19 cellular contexts compared by ENCODE assay signal in the genomic region with DNA sequence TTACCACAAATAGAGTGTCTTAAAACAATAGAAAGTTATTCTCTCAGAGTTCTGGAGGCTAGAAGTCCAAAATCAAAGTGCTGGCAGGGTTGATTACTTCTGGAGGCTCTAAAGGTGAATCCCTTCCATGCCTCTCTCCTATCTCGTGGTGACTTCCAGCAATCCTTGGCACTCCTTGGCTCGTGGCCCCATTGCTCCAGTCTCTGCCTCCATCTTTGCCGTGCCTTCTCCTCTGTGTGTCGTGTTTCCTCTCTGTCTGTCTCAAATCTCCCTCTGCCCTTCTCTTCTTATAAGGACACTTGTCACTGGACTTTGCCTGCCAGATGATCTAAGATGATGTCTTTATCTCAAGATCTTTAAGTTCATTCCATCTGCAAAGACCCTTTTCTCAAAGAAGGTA. TPM values are rescaled to one million over a fixed set of nuclear protein-coding genes. Genes with fewer than 3 reads are reported as not detected.
DNase-seq lines count a peak whose midpoint lies in the region; ATAC-seq and TF ChIP-seq lines count a peak whose summit lies in the region.
"Had no signal": no experiment of that assay in that cellular context is flagged by ENCODE, and none has a peak within 500 bp of the region (broad histone marks: within the 10 kb centered on the region; RNA-seq: fewer than 3 reads in every experiment).

No MANE protein-coding gene starts in this region.

- H3K27me3 Mint-ChIP-seq in T-helper 2 cell treated with Interferon-gamma antibody and Interleukin-4, amounts not matched to agents 5 μg/mL and 100 μg/mL, for 36 hours (ENCODE audit: low read depth) = peaks cover 13% of the 10 kb centered on the region
- H3K27me3 Mint-ChIP-seq in activated naive CD4-positive, alpha-beta T cell treated with anti-CD3 and anti-CD28 coated beads, Interleukin-2, amount 10 ng/mL, durations not matched to agents 7 days and 5 days = no peaks in the 10 kb centered on the region
- H3K27me3 Mint-ChIP-seq in activated naive CD4-positive, alpha-beta T cell treated with anti-CD3 and anti-CD28 coated beads for 36 hours (ENCODE audit: low read depth) = no peaks in the 10 kb centered on the region
- H3K27me3 Mint-ChIP-seq in T-helper 17 cell = peaks cover 8% of the 10 kb centered on the region

- H3K36me3 Mint-ChIP-seq in T-helper 2 cell treated with Interferon-gamma antibody and Interleukin-4, amounts not matched to agents 5 μg/mL and 100 μg/mL, for 36 hours (ENCODE audit: low read depth) = peaks cover 8% of the 10 kb centered on the region
- peaks cover 11% of the 10 kb centered on the region for H3K36me3 Mint-ChIP-seq in activated naive CD4-positive, alpha-beta T cell treated with anti-CD3 and anti-CD28 coated beads, Interleukin-2, amount 10 ng/mL, durations not matched to agents 7 days and 5 days
- H3K36me3 Mint-ChIP-seq in activated naive CD4-positive, alpha-beta T cell treated with anti-CD3 and anti-CD28 coated beads for 36 hours (ENCODE audit: low read depth) = no peaks in the 10 kb centered on the region
- H3K36me3 Mint-ChIP-seq in T-helper 17 cell (ENCODE audit: low read depth) = peaks cover 3% of the 10 kb centered on the region
- H3K36me3 Mint-ChIP-seq: CD4-positive, CD25-positive, alpha-beta regulatory T cell; CD8-positive, alpha-beta memory T cell had no signal

- H3K4me1 Mint-ChIP-seq in T-helper 2 cell treated with Interferon-gamma antibody and Interleukin-4, amounts not matched to agents 5 μg/mL and 100 μg/mL, for 36 hours (ENCODE audit: low read depth) = peaks cover 35% of the 10 kb centered on the region
- H3K4me1 Mint-ChIP-seq in activated naive CD4-positive, alpha-beta T cell treated with anti-CD3 and anti-CD28 coated beads, Interleukin-2, amount 10 ng/mL, durations not matched to agents 7 days and 5 days = peaks cover 67% of the 10 kb centered on the region
- H3K4me1 Mint-ChIP-seq in activated naive CD4-positive, alpha-beta T cell treated with anti-CD3 and anti-CD28 coated beads for 36 hours (ENCODE audit: low read depth) = peaks cover 22% of the 10 kb centered on the region
- H3K4me1 Mint-ChIP-seq in T-helper 17 cell = peaks cover 20% of the 10 kb centered on the region

- no peaks in the 10 kb centered on the region for H3K9me3 ChIP-seq in BLaER1
- H3K9me3 ChIP-seq in T-helper 17 cell (ENCODE audit: control insufficient read depth, low read length, poor library complexity, severe bottlenecking) = no peaks in the 10 kb centered on the region
- H3K9me3 ChIP-seq: HAP-1 had no signal

- H3K9me3 Mint-ChIP-seq in T-helper 2 cell treated with Interferon-gamma antibody and Interleukin-4, amounts not matched to agents 5 μg/mL and 100 μg/mL, for 36 hours = peaks cover 4% of the 10 kb centered on the region
- peaks cover 15% of the 10 kb centered on the region for H3K9me3 Mint-ChIP-seq in activated naive CD4-positive, alpha-beta T cell treated with anti-CD3 and anti-CD28 coated beads, Interleukin-2, amount 10 ng/mL, durations not matched to agents 7 days and 5 days
- no peaks in the 10 kb centered on the region for H3K9me3 Mint-ChIP-seq in activated naive CD4-positive, alpha-beta T cell treated with anti-CD3 and anti-CD28 coated beads for 36 hours

- ATAC-seq in T-helper 17 cell = no peak

- peak overlapping the region; percentile 82 for H3K4me2 ChIP-seq in BLaER1

- no peak overlapping the region for H3K4me3 ChIP-seq in BLaER1
- H3K4me3 ChIP-seq: GM23248, HAP-1 had no signal

- intact Hi-C loops in activated naive CD4-positive, alpha-beta T cell treated with anti-CD3 and anti-CD28 coated beads for 36 hours (cut with micrococcal nuclease) = no loop called here

- no peak overlapping the region for H3K27ac ChIP-seq in BLaER1
- H3K27ac ChIP-seq in RWPE1 = no peak overlapping the region
- H3K27ac ChIP-seq: GM23248 had no signal

- no peak for DNase-seq in T-helper 2 cell treated with Interferon-gamma antibody and Interleukin-4, amounts not matched to agents 5 μg/mL and 100 μg/mL, for 36 hours (ENCODE audit: low spot score)
- DNase-seq in T-helper 2 cell = no peak
- no peak for DNase-seq in activated naive CD4-positive, alpha-beta T cell treated with anti-CD3 and anti-CD28 coated beads, Interleukin-2, amount 10 ng/mL, durations not matched to agents 7 days and 5 days
- no peak for DNase-seq in activated naive CD4-positive, alpha-beta T cell treated with anti-CD3 and anti-CD28 coated beads for 36 hours
- no peak for DNase-seq in T-helper 17 cell
- no peak for DNase-seq in NCI-H2227 (lab: John Stamatoyannopoulos, UW; ENCODE audit: unreplicated experiment)
- no peak for DNase-seq in RWPE1 (ENCODE audit: low spot score)
- DNase-seq: 8988T; C1 segment of cervical spinal cord; CD8-positive, alpha-beta memory T cell; COR-L47; DMS 273 treated with DMSO at 0.1 percent for 48 hours; GM23248 had no signal

- H3K27me3 ChIP-seq in BLaER1 = no peaks in the 10 kb centered on the region

- no peaks in the 10 kb centered on the region for H4K20me1 ChIP-seq in BLaER1

- CTCF ChIA-PET in activated naive CD4-positive, alpha-beta T cell treated with anti-CD3 and anti-CD28 coated beads, Interleukin-2, amount 10 ng/mL, durations not matched to agents 7 days and 5 days (lab: Charles Lee) = interaction anchor here (2.0 kb wide), 1 partner anchor 7 kb away, joined by 6 read pairs; no protein-coding TSS in a partner anchor
- CTCF ChIA-PET in activated naive CD4-positive, alpha-beta T cell treated with anti-CD3 and anti-CD28 coated beads for 36 hours (lab: Charles Lee) = no interaction called here
- CTCF ChIA-PET in RWPE1 (lab: Yijun Ruan, JAX) = no interaction called here

- peak overlapping the region; percentile 27 for H3K4me3 Mint-ChIP-seq in T-helper 2 cell treated with Interferon-gamma antibody and Interleukin-4, amounts not matched to agents 5 μg/mL and 100 μg/mL, for 36 hours
- H3K4me3 Mint-ChIP-seq in activated naive CD4-positive, alpha-beta T cell treated with anti-CD3 and anti-CD28 coated beads, Interleukin-2, amount 10 ng/mL, durations not matched to agents 7 days and 5 days = no peak overlapping the region
- H3K4me3 Mint-ChIP-seq in activated naive CD4-positive, alpha-beta T cell treated with anti-CD3 and anti-CD28 coated beads for 36 hours = no peak overlapping the region
- H3K4me3 Mint-ChIP-seq in T-helper 17 cell = no peak overlapping the region
- H3K4me3 Mint-ChIP-seq: CD4-positive, CD25-positive, alpha-beta regulatory T cell; CD8-positive, alpha-beta memory T cell had no signal

- H3K9ac ChIP-seq in BLaER1 = no peak overlapping the region
- H3K9ac ChIP-seq: GM23248 had no signal

- no peaks in the 10 kb centered on the region for H3K36me3 ChIP-seq in BLaER1
- H3K36me3 ChIP-seq: HAP-1 had no signal

- H3K4me1 ChIP-seq in BLaER1 = peaks cover 34% of the 10 kb centered on the region
- H3K4me1 ChIP-seq: HAP-1 had no signal

- TF ChIP-seq CTCF in RWPE1 (conservative IDR thresholded peaks at IDR 0.05; ENCODE audit: low read depth) = no peak

- POLR2A ChIA-PET in RWPE1 (lab: Yijun Ruan, JAX; ENCODE audit: low non-redundant PET) = no interaction called here

- no peak overlapping the region for H3K27ac Mint-ChIP-seq in T-helper 2 cell treated with Interferon-gamma antibody and Interleukin-4, amounts not matched to agents 5 μg/mL and 100 μg/mL, for 36 hours
- H3K27ac Mint-ChIP-seq in activated naive CD4-positive, alpha-beta T cell treated with anti-CD3 and anti-CD28 coated beads, Interleukin-2, amount 10 ng/mL, durations not matched to agents 7 days and 5 days = peak overlapping the region; percentile 42
- no peak overlapping the region for H3K27ac Mint-ChIP-seq in activated naive CD4-positive, alpha-beta T cell treated with anti-CD3 and anti-CD28 coated beads for 36 hours
- H3K27ac Mint-ChIP-seq in T-helper 17 cell = peak overlapping the region; percentile 90
- H3K27ac Mint-ChIP-seq: CD4-positive, CD25-positive, alpha-beta regulatory T cell had no signal

RNA-seq across cellular contexts. Expression of gene ENPP6, which starts 10.6 kb away (rescaled TPM):
- not detected for total RNA-seq in activated naive CD4-positive, alpha-beta T cell treated with anti-CD3 and anti-CD28 coated beads for 36 hours
- not detected for total RNA-seq in T-helper 17 cell
- total RNA-seq: A673; CD4-positive, CD25-positive, alpha-beta regulatory T cell; GM23248; H4; HT-29 had no signal

Comparison
In these comparisons a context has a peak if more than half of its experiments do, and no peak if none do; other contexts are left out.
1. H3K27ac Mint-ChIP-seq: peak in activated naive CD4-positive, alpha-beta T cell treated with anti-CD3 and anti-CD28 coated beads, Interleukin-2, amount 10 ng/mL, durations not matched to agents 7 days and 5 days (single experiment) and T-helper 17 cell (single experiment); none in T-helper 2 cell treated with Interferon-gamma antibody and Interleukin-4, amounts not matched to agents 5 μg/mL and 100 μg/mL, for 36 hours (single experiment) and activated naive CD4-positive, alpha-beta T cell treated with anti-CD3 and anti-CD28 coated beads for 36 hours (single experiment).